ENCODE assay signal across 12 cellular contexts in the genomic region with DNA sequence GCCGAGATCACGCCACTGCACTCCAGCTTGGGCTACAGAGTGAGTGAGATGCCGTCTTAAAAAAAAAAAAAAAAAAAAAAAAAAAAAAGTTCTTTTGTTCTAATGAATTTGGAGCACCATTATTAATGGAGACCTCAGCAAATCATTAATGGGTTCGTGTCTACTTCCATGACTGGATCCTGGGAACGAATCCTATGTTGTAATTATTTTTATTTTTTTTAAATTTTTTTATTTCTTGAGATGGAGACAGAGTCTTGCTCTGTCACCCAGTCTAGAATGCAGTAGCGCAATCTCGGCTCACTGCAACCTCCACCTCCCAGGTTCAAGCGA. TPM values are rescaled to one million over a fixed set of nuclear protein-coding genes. Genes with fewer than 3 reads are reported as not detected.
DNase-seq lines count a peak whose midpoint lies in the region; ATAC-seq and TF ChIP-seq lines count a peak whose summit lies in the region.
"Had no signal": no experiment of that assay in that cellular context is flagged by ENCODE, and none has a peak within 500 bp of the region (broad histone marks: within the 10 kb centered on the region; RNA-seq: fewer than 3 reads in every experiment).

No MANE protein-coding gene starts in this region.

- no peaks in the 10 kb centered on the region for H3K27me3 ChIP-seq in PC-3 (ENCODE audit: low read length)
- no peaks in the 10 kb centered on the region for H3K27me3 ChIP-seq in esophagus (ENCODE audit: control insufficient read depth in 1 of 2, insufficient read depth in 2 of 2, low read length in 2 of 2)
- no peaks in the 10 kb centered on the region for H3K27me3 ChIP-seq in sigmoid colon

- no peaks in the 10 kb centered on the region for H3K27me3 Mint-ChIP-seq in WTC11 (ENCODE audit: low read depth)
- H3K27me3 Mint-ChIP-seq: CD4-positive, alpha-beta memory T cell had no signal

- no peak for TF ChIP-seq POLR2A in sigmoid colon (IDR thresholded peaks at IDR 0.05)

- no peak for TF ChIP-seq EP300 in sigmoid colon (IDR thresholded peaks at IDR 0.05)

- intact Hi-C loops in PC-3 (cut with micrococcal nuclease) = no loop called here
- intact Hi-C loops in sigmoid colon (cut with DNase I) = loop anchor here (2.0 kb wide), 2 partner anchors 30 to 44 kb away; no protein-coding TSS in a partner anchor

- H3K27ac ChIP-seq in PC-3 (ENCODE audit: low read length) = peak overlapping the region; percentile 62
- H3K27ac ChIP-seq in esophagus (ENCODE audit: low read depth in 2 of 2, low read length in 1 of 2) = peak overlapping the region; percentile 52 to 76
- peak overlapping the region; percentile 85 to 93 (median 90) for H3K27ac ChIP-seq in sigmoid colon

- H3K79me2 ChIP-seq in PC-3 (ENCODE audit: low read length) = peaks cover 74% of the 10 kb centered on the region

- H3K9me2 ChIP-seq in PC-3 (replicated peaks; ENCODE audit: low read length) = no peaks in the 10 kb centered on the region

- peaks cover 9% of the 10 kb centered on the region for H3F3A ChIP-seq in PC-3 (ENCODE audit: low read length, unreplicated experiment)

- H3K4me3 ChIP-seq in PC-3 (ENCODE audit: low read length) = no peak overlapping the region
- no peak overlapping the region for H3K4me3 ChIP-seq in esophagus (ENCODE audit: low read depth in 1 of 2, low read length in 2 of 2)
- peak overlapping the region in 3 of 4 donors; percentile 45 to 53 (median 50) for H3K4me3 ChIP-seq in sigmoid colon

- no peak overlapping the region for H3K27ac Mint-ChIP-seq in WTC11

- H3K36me3 Mint-ChIP-seq in WTC11 = no peaks in the 10 kb centered on the region

- peaks cover 19% of the 10 kb centered on the region for H3K4me1 Mint-ChIP-seq in WTC11

- DNase-seq in PC-3 = no peak
- no peak for DNase-seq in sigmoid colon
- DNase-seq in SIG-M5 (lab: John Stamatoyannopoulos, UW) = no peak
- DNase-seq in SK-N-DZ (ENCODE audit: low spot score) = no peak
- DNase-seq in WTC11 (ENCODE audit: low spot score) = no peak
- DNase-seq in amygdala (lab: John Stamatoyannopoulos, UW) = no peak
- DNase-seq: activated T-cell treated with anti-CD3 and anti-CD28 coated beads for 4 hours; CD4-positive, alpha-beta memory T cell; cortex of kidney; KG1 had no signal

- no peak overlapping the region for H3K4me3 Mint-ChIP-seq in WTC11

- peak overlapping the region; percentile 75; the same call in 1 of the 2 replicates for H3K4me2 ChIP-seq in PC-3 (ENCODE audit: low read length)

- ATAC-seq in GM18907 (IDR thresholded peaks at IDR 0.05; ENCODE audit: unreplicated experiment) = peak; percentile 5
- ATAC-seq in PC-3 = peak; percentile 43
- ATAC-seq in WTC11 = no peak

- CTCF ChIA-PET in PC-3 (lab: Charles Lee) (interaction anchor here (0.5 kb wide), 1 partner anchor 13 kb away, joined by 3 read pairs; no protein-coding TSS in a partner anchor), WTC11 (lab: Charles Lee) (interaction anchor here (0.6 to 2.4 kb wide), 5 partner anchors 12 to 1903 kb away, joined by 3 to 13 read pairs (median 4); no protein-coding TSS in a partner anchor)

- WGBS in esophagus, 2 donors = 84 to 85% methylated on average over 8 of the region's 8 CpGs
- 94% methylated on average over 8 of the region's 8 CpGs for WGBS in sigmoid colon, 2 donors

- no peak overlapping the region for H2AFZ ChIP-seq in PC-3 (ENCODE audit: low read length)

- TF ChIP-seq CTCF in PC-3 (conservative IDR thresholded peaks at IDR 0.05; ENCODE audit: low read depth, low read length) = no peak
- TF ChIP-seq CTCF in sigmoid colon (IDR thresholded peaks at IDR 0.05) = no peak
- TF ChIP-seq CTCF in WTC11 (IDR thresholded peaks at IDR 0.05) = no peak

- H3K9ac ChIP-seq in PC-3 (ENCODE audit: low read length) = no peak overlapping the region

- H3K36me3 ChIP-seq in PC-3 (ENCODE audit: low read depth, low read length) (no peaks in the 10 kb centered on the region), esophagus (ENCODE audit: control insufficient read depth in 2 of 2, insufficient read depth in 2 of 2, low read length in 1 of 2) (no peaks in the 10 kb centered on the region), sigmoid colon (no peaks in the 10 kb centered on the region)

- H3K9me3 Mint-ChIP-seq in WTC11 = no peaks in the 10 kb centered on the region

- no peaks in the 10 kb centered on the region for H4K20me1 ChIP-seq in PC-3 (ENCODE audit: low read length)

- H3K4me1 ChIP-seq in PC-3 (ENCODE audit: insufficient read depth, low read length) (peaks cover 19% of the 10 kb centered on the region), esophagus (ENCODE audit: control insufficient read depth in 2 of 2, insufficient read depth in 2 of 2, low read length in 1 of 2) (no peaks in the 10 kb centered on the region), sigmoid colon (peaks cover 0 to 51% (median 38%) of the 10 kb centered on the region in 4 donors)

- BruUV-seq in PC-3 (replicated peaks; lab: Mats Ljungman, UMichigan) = no TSS peak

- H3K9me3 ChIP-seq in PC-3 (ENCODE audit: low read length) = no peaks in the 10 kb centered on the region
- H3K9me3 ChIP-seq in esophagus (ENCODE audit: control insufficient read depth in 2 of 2, insufficient read depth in 1 of 2, low read depth in 1 of 2, low read length in 1 of 2) = no peaks in the 10 kb centered on the region
- H3K9me3 ChIP-seq in sigmoid colon = no peaks in the 10 kb centered on the region

- POLR2A ChIA-PET in PC-3 (lab: Charles Lee; ENCODE audit: unreplicated experiment) (interaction anchor here (0.7 to 1.0 kb wide), 3 partner anchors 10 to 30 kb away, joined by 4 to 10 read pairs (median 7); no protein-coding TSS in a partner anchor), WTC11 (lab: Charles Lee) (no interaction called here)

TF ChIP-seq in WTC11, 78 proteins besides CTCF, POLR2A, EP300 and RAD21:
- TF ChIP-seq MYBL2 (CRISPR knock-in tag; IDR thresholded peaks at IDR 0.05) (no peak), SP1 (CRISPR knock-in tag; conservative IDR thresholded peaks at IDR 0.05) (no peak), NFYB (CRISPR knock-in tag; conservative IDR thresholded peaks at IDR 0.05; ENCODE audit: low read depth) (no peak), TEAD4 (CRISPR knock-in tag; IDR thresholded peaks at IDR 0.05) (no peak)
- TF ChIP-seq, protein P1, sequence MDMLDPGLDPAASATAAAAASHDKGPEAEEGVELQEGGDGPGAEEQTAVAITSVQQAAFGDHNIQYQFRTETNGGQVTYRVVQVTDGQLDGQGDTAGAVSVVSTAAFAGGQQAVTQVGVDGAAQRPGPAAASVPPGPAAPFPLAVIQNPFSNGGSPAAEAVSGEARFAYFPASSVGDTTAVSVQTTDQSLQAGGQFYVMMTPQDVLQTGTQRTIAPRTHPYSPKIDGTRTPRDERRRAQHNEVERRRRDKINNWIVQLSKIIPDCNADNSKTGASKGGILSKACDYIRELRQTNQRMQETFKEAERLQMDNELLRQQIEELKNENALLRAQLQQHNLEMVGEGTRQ (CRISPR knock-in tag; IDR thresholded peaks at IDR 0.05) = no peak
TF ChIP-seq in WTC11: peak in this region for 0.

RNA-seq across cellular contexts. Expression of a gene that starts 30.7 kb away (rescaled TPM):
- total RNA-seq in PC-3 (2014; rRNA removed) (52.9 and 54.7 TPM in 2 replicates), sigmoid colon (100 to 1,000 TPM; 226 to 332 (median 280) TPM), WTC11 (2021) (19.2 to 32.4 TPM (median 22.4 TPM) in 3 replicates)
- polyA plus RNA-seq in esophagus (10 to 100 TPM; 15.1 to 22.6 TPM), sigmoid colon (10 to 100 TPM; 33.0 to 38.9 (median 35.6) TPM)
- 46.4 and 62.0 TPM in 2 replicates for polyA plus RNA-seq in SK-N-DZ (2014; cell fraction: cytosol; rRNA removed)
- 124 and 178 TPM in 2 replicates for polyA plus RNA-seq in SK-N-DZ (2014; cell fraction: nucleus; rRNA removed)

Comparison
In these comparisons a context has a peak if more than half of its experiments do, and no peak if none do; other contexts are left out.
1. H3K4me3 ChIP-seq: peak in sigmoid colon (3 of 4); none in PC-3 (single experiment) and esophagus (0 of 2).
2. Peak in every context shown above with its lines, with median percentiles within 50 percentile points of each other: H3K27ac ChIP-seq.